Comparison of ENCODE assay signal across 8 cellular contexts in the genomic region with DNA sequence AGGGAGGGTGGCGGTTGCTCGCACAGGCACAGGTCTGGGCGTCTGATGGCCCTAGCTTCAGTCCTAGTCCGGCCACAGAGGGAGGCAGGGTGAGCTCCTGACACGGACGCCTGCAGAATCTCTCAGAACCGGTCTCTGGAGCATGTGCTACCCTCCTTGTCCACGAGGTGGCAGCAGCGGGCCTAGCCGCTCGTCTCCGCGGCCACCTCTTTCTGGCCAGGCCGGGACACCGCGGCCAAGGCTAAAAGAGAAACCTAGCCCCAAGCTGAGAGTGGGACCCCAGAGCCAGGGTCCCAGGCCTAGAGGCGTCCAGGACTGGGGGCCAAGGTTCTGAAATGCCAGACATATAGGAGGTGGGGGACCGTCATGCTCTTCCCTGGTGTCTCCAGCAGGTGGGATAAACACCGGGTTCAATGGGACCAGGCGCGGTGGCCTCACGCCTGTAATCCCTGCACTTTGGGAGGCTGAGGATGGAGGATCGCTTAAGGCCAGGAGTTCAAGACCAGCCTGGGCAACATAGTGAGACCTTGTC. TPM values are rescaled to one million over a fixed set of nuclear protein-coding genes. Genes with fewer than 3 reads are reported as not detected.
DNase-seq lines count a peak whose midpoint lies in the region; ATAC-seq and TF ChIP-seq lines count a peak whose summit lies in the region.

No MANE protein-coding gene starts in this region.

- H2AFZ ChIP-seq in KMS-11 (ENCODE audit: low read depth) = peak overlapping the region; percentile 39

- no peaks in the 10 kb centered on the region for H3K27me3 ChIP-seq in GM06990 (replicated peaks; ENCODE audit: control insufficient read depth, insufficient read depth, low read length)
- peaks cover 85% of the 10 kb centered on the region for H3K27me3 ChIP-seq in KMS-11 (ENCODE audit: insufficient read depth, low read depth)
- no peaks in the 10 kb centered on the region for H3K27me3 ChIP-seq in SJSA1 (replicated peaks)
- H3K27me3 ChIP-seq in foreskin keratinocyte = no peaks in the 10 kb centered on the region
- peaks cover 0 to 3% (median 0%) of the 10 kb centered on the region in 5 donors for H3K27me3 ChIP-seq in subcutaneous abdominal adipose tissue (ENCODE audit: control insufficient read depth in 5 of 5, insufficient read depth in 4 of 5, low read length in 5 of 5)

- peaks cover 17% of the 10 kb centered on the region for H3K4me1 ChIP-seq in KMS-11 (ENCODE audit: low read depth, poor library complexity, severe bottlenecking)
- peaks cover 22% of the 10 kb centered on the region for H3K4me1 ChIP-seq in SJSA1 (replicated peaks)
- H3K4me1 ChIP-seq in foreskin keratinocyte = peaks cover 3% of the 10 kb centered on the region
- H3K4me1 ChIP-seq in subcutaneous abdominal adipose tissue (ENCODE audit: control insufficient read depth in 5 of 5, insufficient read depth in 5 of 5, low read length in 5 of 5) = peaks cover 1 to 22% (median 7%) of the 10 kb centered on the region in 5 donors

- H3K4me2 ChIP-seq in KMS-11 = peak overlapping the region; percentile 51

- H3K27ac ChIP-seq in KMS-11 = no peak overlapping the region
- no peak overlapping the region for H3K27ac ChIP-seq in SJSA1
- no peak overlapping the region for H3K27ac ChIP-seq in foreskin keratinocyte
- H3K27ac ChIP-seq in subcutaneous abdominal adipose tissue (ENCODE audit: low read depth, low read length) = no peak overlapping the region

- H3K36me3 ChIP-seq in GM06990 (ENCODE audit: control insufficient read depth, insufficient read depth, low read length) = no peaks in the 10 kb centered on the region
- no peaks in the 10 kb centered on the region for H3K36me3 ChIP-seq in KMS-11 (ENCODE audit: insufficient read depth)
- H3K36me3 ChIP-seq in SJSA1 = no peaks in the 10 kb centered on the region
- no peaks in the 10 kb centered on the region for H3K36me3 ChIP-seq in subcutaneous abdominal adipose tissue (ENCODE audit: control insufficient read depth in 5 of 5, insufficient read depth in 5 of 5, low read length in 5 of 5)

- H3K4me3 ChIP-seq in GM06990 (replicated peaks; ENCODE audit: low read depth, low read length) = peak overlapping the region; percentile 30; the same call in 1 of the 2 replicates
- no peak overlapping the region for H3K4me3 ChIP-seq in KMS-11 (IDR thresholded peaks at IDR 0.05; ENCODE audit: insufficient read depth, low read depth, low read length)
- no peak overlapping the region for H3K4me3 ChIP-seq in SJSA1
- H3K4me3 ChIP-seq in subcutaneous abdominal adipose tissue (ENCODE audit: low read depth in 1 of 5, low read length in 5 of 5) = peak overlapping the region; percentile 21 to 59 (median 51)

- peak; percentile 44 for ATAC-seq in foreskin keratinocyte
- no peak for ATAC-seq in GM21360 (IDR thresholded peaks at IDR 0.05; ENCODE audit: unreplicated experiment)

- DNase-seq in GM06990 (ENCODE audit: extremely low read depth, insufficient read length) (peak; percentile 82), SJSA1 (ENCODE audit: low read depth in 1 of 2, low spot score in 2 of 2) (peak; percentile 77 to 85), activated gamma-delta T cell (lab: John Stamatoyannopoulos, UW) (peak; percentile 26), foreskin keratinocyte (peak in 1 of 2 donors; percentile 49), occipital lobe (lab: John Stamatoyannopoulos, UW) (peak; percentile 73)

- H3K9me3 ChIP-seq in SJSA1 (replicated peaks) = no peaks in the 10 kb centered on the region
- no peaks in the 10 kb centered on the region for H3K9me3 ChIP-seq in subcutaneous abdominal adipose tissue (ENCODE audit: control insufficient read depth in 5 of 5, low read length in 5 of 5)

- no peaks in the 10 kb centered on the region for H4K20me1 ChIP-seq in KMS-11 (ENCODE audit: insufficient read depth)

- no peak overlapping the region for H3K9ac ChIP-seq in KMS-11
- peak overlapping the region in 2 of 5 donors; percentile 26 to 76 for H3K9ac ChIP-seq in subcutaneous abdominal adipose tissue (ENCODE audit: low read length in 5 of 5)

- H3K79me2 ChIP-seq in KMS-11 (ENCODE audit: insufficient read depth, low read depth) = no peaks in the 10 kb centered on the region

- peak; percentile 91 for TF ChIP-seq CTCF in GM06990 (IDR thresholded peaks at IDR 0.05; ENCODE audit: insufficient read depth, low read length, poor library complexity, severe bottlenecking)
- TF ChIP-seq CTCF in KMS-11 (conservative IDR thresholded peaks at IDR 0.05; ENCODE audit: low read depth, low read length) = peak; percentile 99
- TF ChIP-seq CTCF in foreskin keratinocyte (conservative IDR thresholded peaks at IDR 0.05) = peak; percentile 96

RNA-seq across cellular contexts. Expression of a gene that starts 3.2 kb away (rescaled TPM):
- 0.92 TPM in 1 of 2 replicates, not detected in the other for total RNA-seq in SJSA1 (2014; rRNA removed; shearing (Covaris generic))
- total RNA-seq in foreskin keratinocyte (0.49 and 0.85 TPM in 2 replicates), occipital lobe (2.5 TPM)
- polyA plus RNA-seq in foreskin keratinocyte = 0.38 and 0.49 TPM in 2 replicates

RNA-seq across cellular contexts. Expression of a gene that starts 32.5 kb away (rescaled TPM):
- total RNA-seq in SJSA1 (2014; rRNA removed; shearing (Covaris generic)) = 246 and 313 TPM in 2 replicates
- total RNA-seq in foreskin keratinocyte (320 and 332 TPM in 2 replicates), occipital lobe (146 TPM)
- 274 and 296 TPM in 2 replicates for polyA plus RNA-seq in foreskin keratinocyte

RNA-seq across cellular contexts. Expression of a gene that starts 47.5 kb away (rescaled TPM):
- 58.6 and 77.1 TPM in 2 replicates for total RNA-seq in SJSA1 (2014; rRNA removed; shearing (Covaris generic))
- total RNA-seq in foreskin keratinocyte (59.8 and 62.6 TPM in 2 replicates), occipital lobe (19.3 TPM)
- polyA plus RNA-seq in foreskin keratinocyte = 64.2 and 73.3 TPM in 2 replicates

Comparison
In these comparisons a context has a peak if more than half of its experiments do, and no peak if none do; other contexts are left out.
1. H3K4me3 ChIP-seq: peak in GM06990 (single experiment) and subcutaneous abdominal adipose tissue (5 of 5); none in KMS-11 (single experiment) and SJSA1 (single experiment).
2. Peak in every context shown above with its lines, with median percentiles within 50 percentile points of each other: CTCF ChIP-seq.